Comparison of ENCODE assay signal across 8 cellular contexts in the genomic region with DNA sequence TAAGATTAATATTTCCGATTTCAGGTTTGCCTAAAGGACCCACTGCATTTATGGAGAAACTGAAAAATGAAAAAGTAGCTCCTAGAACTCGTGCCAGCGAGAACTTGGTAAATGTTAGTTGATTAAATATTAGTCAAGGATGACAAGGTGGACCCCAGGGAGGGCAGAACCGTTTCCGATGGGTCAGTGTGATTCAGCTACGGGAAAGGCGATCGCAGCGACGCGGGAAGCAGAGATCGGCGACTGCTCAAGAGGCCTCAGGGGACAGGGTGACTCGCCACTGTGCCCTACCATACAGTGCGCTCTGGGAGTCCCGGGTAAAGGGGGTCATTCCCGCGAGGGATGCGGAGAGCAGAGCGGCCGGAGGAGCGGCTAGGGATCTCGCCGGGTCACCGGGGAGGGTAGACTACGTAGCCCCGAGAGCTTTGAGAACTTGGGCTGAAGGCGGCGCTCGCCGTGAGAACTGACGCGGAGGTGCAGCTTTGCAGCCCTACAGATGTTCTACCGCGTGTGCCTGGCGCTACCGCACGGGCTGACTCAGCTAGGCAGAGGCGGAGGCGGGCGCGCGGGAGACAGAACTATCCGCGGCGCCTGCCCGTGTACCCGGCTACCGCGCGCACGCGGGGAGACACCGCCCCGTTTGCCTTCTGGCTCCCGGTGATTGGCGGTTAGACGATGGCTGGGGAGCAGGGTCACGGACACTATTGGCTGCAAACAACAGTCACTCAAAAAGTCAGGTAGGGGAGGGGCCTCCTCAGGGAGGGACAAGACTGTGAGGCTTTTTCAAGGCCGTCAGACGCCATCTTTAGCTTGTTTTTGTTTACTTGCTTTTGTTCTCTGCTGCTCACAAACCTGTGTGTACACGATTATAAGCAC. TPM values are rescaled to one million over a fixed set of nuclear protein-coding genes. Genes with fewer than 3 reads are reported as not detected.
DNase-seq lines count a peak whose midpoint lies in the region; ATAC-seq, FAIRE-seq and TF ChIP-seq lines count a peak whose summit lies in the region.

No MANE protein-coding gene starts in this region.

- WGBS in pancreas, 2 donors = 0% methylated on average over 59 to 62 of the region's 62 CpGs
- 1% methylated on average over 44 to 51 of the region's 62 CpGs for WGBS in tibial nerve, 2 donors

- H3K4me3 Mint-ChIP-seq in activated naive CD8-positive, alpha-beta T cell treated with anti-CD3 and anti-CD28 coated beads, Interleukin-2, amount 10 ng/mL, durations not matched to agents 7 days and 5 days = peak overlapping the region; percentile 95

- peak overlapping the region; percentile 96 for H3K27ac Mint-ChIP-seq in activated naive CD8-positive, alpha-beta T cell treated with anti-CD3 and anti-CD28 coated beads, Interleukin-2, amount 10 ng/mL, durations not matched to agents 7 days and 5 days

- no peaks in the 10 kb centered on the region for H3K9me3 Mint-ChIP-seq in activated naive CD8-positive, alpha-beta T cell treated with anti-CD3 and anti-CD28 coated beads, Interleukin-2, amount 10 ng/mL, durations not matched to agents 7 days and 5 days

- H3K27ac ChIP-seq in pancreas = peak overlapping the region; percentile 88 to 97 (median 94)
- H3K27ac ChIP-seq in tibial nerve = peak overlapping the region; percentile 91 to 97 (median 96)

- FAIRE-seq in pancreas (lab: Jason Lieb, UNC) = peak; percentile 63

- peak; percentile 92 for TF ChIP-seq POLR2A in GM10847 (IDR thresholded peaks at IDR 0.05; ENCODE audit: extremely low read depth, insufficient read length)
- peak; percentile 81 to 94 for TF ChIP-seq POLR2A in tibial nerve (IDR thresholded peaks at IDR 0.05)

- H3K36me3 ChIP-seq in pancreas = no peaks in the 10 kb centered on the region
- no peaks in the 10 kb centered on the region for H3K36me3 ChIP-seq in tibial nerve

- H3K27me3 Mint-ChIP-seq in activated naive CD8-positive, alpha-beta T cell treated with anti-CD3 and anti-CD28 coated beads, Interleukin-2, amount 10 ng/mL, durations not matched to agents 7 days and 5 days = no peaks in the 10 kb centered on the region

- ATAC-seq in HG02610 (IDR thresholded peaks at IDR 0.05; ENCODE audit: unreplicated experiment) (peak; percentile 96), Right ventricle myocardium inferior (peak; percentile 99), pancreas (peak; percentile 95 to 98 (median 96))
- peak; percentile 98 for ATAC-seq in activated naive CD8-positive, alpha-beta T cell treated with anti-CD3 and anti-CD28 coated beads, Interleukin-2, amount 10 ng/mL, durations not matched to agents 7 days and 5 days (ENCODE audit: low read depth)

- peaks cover 34% of the 10 kb centered on the region for H3K4me1 Mint-ChIP-seq in activated naive CD8-positive, alpha-beta T cell treated with anti-CD3 and anti-CD28 coated beads, Interleukin-2, amount 10 ng/mL, durations not matched to agents 7 days and 5 days

- TF ChIP-seq CTCF in pancreas (IDR thresholded peaks at IDR 0.05) = no peak
- TF ChIP-seq CTCF in tibial nerve (IDR thresholded peaks at IDR 0.05) = peak in 2 of 5 experiments; percentile 34 to 58

- no peaks in the 10 kb centered on the region for H3K36me3 Mint-ChIP-seq in activated naive CD8-positive, alpha-beta T cell treated with anti-CD3 and anti-CD28 coated beads, Interleukin-2, amount 10 ng/mL, durations not matched to agents 7 days and 5 days

- H3K4me3 ChIP-seq in pancreas = peak overlapping the region; percentile 52 to 73 (median 66)
- peak overlapping the region; percentile 78 to 90 (median 88) for H3K4me3 ChIP-seq in tibial nerve

- no peaks in the 10 kb centered on the region for H3K9me3 ChIP-seq in pancreas
- H3K9me3 ChIP-seq in tibial nerve = no peaks in the 10 kb centered on the region

- TF ChIP-seq EP300 in tibial nerve (IDR thresholded peaks at IDR 0.05) = peak; percentile 64 to 97

- POLR2A ChIA-PET in activated naive CD8-positive, alpha-beta T cell treated with anti-CD3 and anti-CD28 coated beads, Interleukin-2, amount 10 ng/mL, durations not matched to agents 7 days and 5 days (lab: Charles Lee) = interaction anchor here (0.6 to 2.5 kb wide), 25 partner anchors 10 to 1496 kb away, joined by 3 to 18 read pairs (median 4); a partner anchor contains a TSS

- H3K27me3 ChIP-seq in pancreas (no peaks in the 10 kb centered on the region), tibial nerve (no peaks in the 10 kb centered on the region)

- DNase-seq in NCI-H1092 treated with DMSO at 0.1 percent for 48 hours (lab: John Stamatoyannopoulos, UW) = peak; percentile 99
- DNase-seq in SKM-1 (lab: John Stamatoyannopoulos, UW; ENCODE audit: unreplicated experiment) = peak; percentile 69
- peak; percentile 94 for DNase-seq in activated naive CD8-positive, alpha-beta T cell treated with anti-CD3 and anti-CD28 coated beads, Interleukin-2, amount 10 ng/mL, durations not matched to agents 7 days and 5 days
- DNase-seq in Right ventricle myocardium inferior (ENCODE audit: missing footprints) = peak; percentile 97
- peak; percentile 93 to 97 (median 96) for DNase-seq in pancreas
- peak; percentile 91 to 95 for DNase-seq in tibial nerve (ENCODE audit: low spot score in 2 of 2)

- H3K4me1 ChIP-seq in pancreas (peaks cover 4 to 17% (median 10%) of the 10 kb centered on the region in 3 donors), tibial nerve (peaks cover 0 to 34% (median 5%) of the 10 kb centered on the region in 4 donors)

- intact Hi-C loops in Right ventricle myocardium inferior (cut with DNase I) (loop anchor here (2.0 kb wide), 1 partner anchor 28 kb away; a partner anchor contains a TSS), pancreas (cut with DNase I) (no loop called here)

RNA-seq across cellular contexts. Expression of a gene that starts 3.2 kb away (rescaled TPM):
- 10 to 100 TPM; 11.4 to 11.6 TPM for total RNA-seq in activated naive CD8-positive, alpha-beta T cell treated with anti-CD3 and anti-CD28 coated beads, Interleukin-2, amount 10 ng/mL, durations not matched to agents 7 days and 5 days
- total RNA-seq in Right ventricle myocardium inferior (5.6 TPM), pancreas (1 to 10 TPM; 4.3 to 7.5 (median 5.4) TPM), tibial nerve (10 to 100 TPM in 1 of 4 donors, 1 to 10 TPM in 3; 8.4 to 18.6 (median 9.5) TPM)
- polyA plus RNA-seq in pancreas = 10 to 100 TPM in 1 of 2 donors, 1 to 10 TPM in 1; 8.3 to 11.3 TPM

RNA-seq across cellular contexts. Expression of a gene that starts 24.4 kb away (rescaled TPM):
- 1 to 10 TPM in 1 of 2 experiments, under 1 TPM in 1; 0.97 to 1.3 TPM for total RNA-seq in activated naive CD8-positive, alpha-beta T cell treated with anti-CD3 and anti-CD28 coated beads, Interleukin-2, amount 10 ng/mL, durations not matched to agents 7 days and 5 days
- total RNA-seq in Right ventricle myocardium inferior = 13.1 TPM
- 10 to 100 TPM in 2 of 6 donors, 1 to 10 TPM in 4; 5.4 to 17.8 (median 9.1) TPM for total RNA-seq in pancreas
- 1 to 10 TPM; 6.3 to 9.5 TPM for polyA plus RNA-seq in pancreas
- 10 to 100 TPM; 22.8 to 33.5 (median 28.4) TPM for total RNA-seq in tibial nerve

RNA-seq across cellular contexts. Expression of a gene that starts 27.9 kb away (rescaled TPM):
- 10 to 100 TPM; 49.0 to 54.5 TPM for total RNA-seq in activated naive CD8-positive, alpha-beta T cell treated with anti-CD3 and anti-CD28 coated beads, Interleukin-2, amount 10 ng/mL, durations not matched to agents 7 days and 5 days
- total RNA-seq in Right ventricle myocardium inferior (134 TPM), pancreas (10 to 100 TPM; 29.6 to 50.4 (median 45.9) TPM), tibial nerve (100 to 1,000 TPM in 3 of 4 donors, 10 to 100 TPM in 1; 90.2 to 154 (median 113) TPM)
- polyA plus RNA-seq in pancreas = 10 to 100 TPM; 31.8 to 62.9 TPM

RNA-seq across cellular contexts. Expression of a gene that starts 35.2 kb away (rescaled TPM):
- total RNA-seq in activated naive CD8-positive, alpha-beta T cell treated with anti-CD3 and anti-CD28 coated beads, Interleukin-2, amount 10 ng/mL, durations not matched to agents 7 days and 5 days = not detected
- not detected for total RNA-seq in Right ventricle myocardium inferior
- total RNA-seq in pancreas = not detected
- polyA plus RNA-seq in pancreas = under 1 TPM in 1 of 2 donors, not detected in 1; 0.05 TPM
- total RNA-seq in tibial nerve = not detected

RNA-seq across cellular contexts. Expression of a gene that starts 49.9 kb away (rescaled TPM):
- 10 to 100 TPM; 60.5 to 62.6 TPM for total RNA-seq in activated naive CD8-positive, alpha-beta T cell treated with anti-CD3 and anti-CD28 coated beads, Interleukin-2, amount 10 ng/mL, durations not matched to agents 7 days and 5 days
- total RNA-seq in Right ventricle myocardium inferior (19.5 TPM), pancreas (10 to 100 TPM; 18.4 to 31.8 (median 23.4) TPM), tibial nerve (100 to 1,000 TPM in 1 of 4 donors, 10 to 100 TPM in 3; 52.1 to 104 (median 74.3) TPM)
- polyA plus RNA-seq in pancreas = 10 to 100 TPM; 13.6 to 17.0 TPM

Comparison
In these comparisons a context has a peak if more than half of its experiments do, and no peak if none do; other contexts are left out.
1. Peak in every context shown above with its lines: DNase-seq, ATAC-seq, H3K4me3 ChIP-seq and H3K27ac ChIP-seq.